8 cellular contexts compared by ENCODE assay signal in the genomic region with DNA sequence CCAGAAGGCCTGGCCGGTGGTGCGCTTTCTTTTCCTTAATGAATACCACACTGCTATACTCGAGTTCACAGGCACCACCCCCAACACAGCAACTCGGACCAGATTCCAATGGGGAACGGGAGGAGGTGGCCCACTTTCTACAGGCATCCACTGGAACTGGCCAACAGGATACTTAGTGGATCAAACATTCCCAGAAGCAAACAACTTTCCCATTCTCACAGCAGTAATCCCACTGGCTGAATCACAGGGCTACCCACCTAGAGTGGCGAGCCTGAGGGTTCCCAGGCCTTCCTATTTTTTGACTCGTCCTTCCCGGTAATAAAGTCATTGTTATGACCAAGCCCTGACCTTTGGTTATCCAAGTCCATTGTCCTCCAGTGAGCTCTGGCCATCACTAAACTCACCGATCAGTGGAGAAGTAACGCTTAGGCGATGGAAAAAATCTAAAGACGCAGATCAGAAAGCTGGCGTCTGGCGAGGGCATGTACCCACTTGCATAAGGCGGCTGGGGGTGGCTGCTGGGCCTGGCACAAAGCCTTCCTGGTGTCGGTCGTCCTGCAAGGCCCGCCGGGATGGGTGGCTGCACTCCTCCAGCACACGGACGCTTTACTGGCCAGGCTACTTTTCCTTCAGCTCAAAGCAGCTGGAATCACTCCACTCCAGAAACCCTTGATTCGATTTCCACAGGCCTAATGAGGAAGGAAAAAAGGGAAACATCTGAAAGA. TPM values are rescaled to one million over a fixed set of nuclear protein-coding genes. Genes with fewer than 3 reads are reported as not detected.
DNase-seq lines count a peak whose midpoint lies in the region; TF ChIP-seq lines count a peak whose summit lies in the region.

No MANE protein-coding gene starts in this region.

- H3K4me1 Mint-ChIP-seq in dendritic cell treated with granulocyte-macrophage colony-stimulating factor and Interleukin-4, amounts not matched to agents 40 ng/mL and 50 ng/mL, for 4 days (ENCODE audit: low read depth) = peaks cover 23% of the 10 kb centered on the region

- no peaks in the 10 kb centered on the region for H3K27me3 ChIP-seq in MM.1S (replicated peaks; ENCODE audit: insufficient read depth, low read length)
- H3K27me3 ChIP-seq in A673 (replicated peaks; ENCODE audit: insufficient read depth, low read depth, low read length, poor library complexity) = no peaks in the 10 kb centered on the region

- TF ChIP-seq CTCF in AG09319 (IDR thresholded peaks at IDR 0.05; ENCODE audit: low read depth, low read length) (no peak; the same call in 1 of the 2 replicates), MM.1S (IDR thresholded peaks at IDR 0.05; ENCODE audit: low read length) (no peak), A673 (conservative IDR thresholded peaks at IDR 0.05; ENCODE audit: low read depth, low read length) (no peak)

- peaks cover 3% of the 10 kb centered on the region for H3K27me3 Mint-ChIP-seq in dendritic cell treated with granulocyte-macrophage colony-stimulating factor and Interleukin-4, amounts not matched to agents 40 ng/mL and 50 ng/mL, for 4 days

- intact Hi-C loops in dendritic cell treated with granulocyte-macrophage colony-stimulating factor and Interleukin-4, amounts not matched to agents 40 ng/mL and 50 ng/mL, for 4 days (cut with micrococcal nuclease) = no loop called here
- intact Hi-C loops in A673 (cut with micrococcal nuclease; ENCODE audit: unreplicated experiment) = no loop called here

- H3K4me1 ChIP-seq in MM.1S (ENCODE audit: low read length) (peaks cover 6% of the 10 kb centered on the region), mesodermal cell (ENCODE audit: control insufficient read depth, insufficient read depth, low read length, poor library complexity, severe bottlenecking) (peaks cover 34% of the 10 kb centered on the region), A673 (ENCODE audit: insufficient read depth, low read length, poor library complexity, severe bottlenecking) (no peaks in the 10 kb centered on the region)

- 36% methylated on average over 17 to 20 of the region's 22 CpGs for WGBS in mesodermal cell (ENCODE audit: insufficient coverage in 2 of 2), 2 experiments

- peak; percentile 87 for DNase-seq in AG09319 (ENCODE audit: extremely low read depth, low read depth)
- DNase-seq in MM.1S = no peak
- no peak for DNase-seq in midbrain (lab: John Stamatoyannopoulos, UW)
- DNase-seq in glomerular visceral epithelial cell (ENCODE audit: extremely low spot score) = no peak
- DNase-seq in HuH-7.5 (ENCODE audit: low spot score) = no peak
- DNase-seq in A673 (ENCODE audit: low spot score) = no peak

- H3K9ac ChIP-seq in MM.1S (ENCODE audit: low read length) = no peak overlapping the region

- no peaks in the 10 kb centered on the region for H3K9me3 Mint-ChIP-seq in dendritic cell treated with granulocyte-macrophage colony-stimulating factor and Interleukin-4, amounts not matched to agents 40 ng/mL and 50 ng/mL, for 4 days

- no peaks in the 10 kb centered on the region for H3K36me3 ChIP-seq in MM.1S (replicated peaks; ENCODE audit: insufficient read depth, low read length)
- peaks cover 26% of the 10 kb centered on the region for H3K36me3 ChIP-seq in mesodermal cell (ENCODE audit: control insufficient read depth, insufficient read depth, low read length)
- no peaks in the 10 kb centered on the region for H3K36me3 ChIP-seq in A673 (ENCODE audit: insufficient read depth, low read length, poor library complexity, severe bottlenecking)

- no peaks in the 10 kb centered on the region for H3K9me2 ChIP-seq in MM.1S (replicated peaks; ENCODE audit: insufficient read depth, low read length)

- H3K27ac ChIP-seq in MM.1S (ENCODE audit: low read length) (no peak overlapping the region), mesodermal cell (ENCODE audit: low read depth, low read length, severe bottlenecking) (peak overlapping the region; percentile 87), A673 (ENCODE audit: low read depth, low read length, poor library complexity, severe bottlenecking) (no peak overlapping the region)

- no peaks in the 10 kb centered on the region for H4K20me1 ChIP-seq in MM.1S (ENCODE audit: insufficient read depth, low read length)

- no TSS peak for BruUV-seq in A673 (replicated peaks; lab: Mats Ljungman, UMichigan)

- no peaks in the 10 kb centered on the region for H3K9me3 ChIP-seq in MM.1S (replicated peaks; ENCODE audit: insufficient read depth, low read length)
- H3K9me3 ChIP-seq in mesodermal cell (ENCODE audit: control insufficient read depth, low read length) = no peaks in the 10 kb centered on the region
- no peaks in the 10 kb centered on the region for H3K9me3 ChIP-seq in A673 (ENCODE audit: low read depth, low read length, poor library complexity, severe bottlenecking)

- peak overlapping the region; percentile 54; the same call in 1 of the 2 replicates for H3K4me2 ChIP-seq in MM.1S (ENCODE audit: low read depth, low read length)

- H2AFZ ChIP-seq in MM.1S (ENCODE audit: low read length) = peak overlapping the region; percentile 42; the same call in 1 of the 2 replicates

- H3K79me2 ChIP-seq in MM.1S (ENCODE audit: low read length) = no peaks in the 10 kb centered on the region

- peak overlapping the region; percentile 88 for H3K4me3 Mint-ChIP-seq in dendritic cell treated with granulocyte-macrophage colony-stimulating factor and Interleukin-4, amounts not matched to agents 40 ng/mL and 50 ng/mL, for 4 days

- peaks cover 38% of the 10 kb centered on the region for H3K36me3 Mint-ChIP-seq in dendritic cell treated with granulocyte-macrophage colony-stimulating factor and Interleukin-4, amounts not matched to agents 40 ng/mL and 50 ng/mL, for 4 days (ENCODE audit: low read depth)

- peak overlapping the region; percentile 64 for H3K4me3 ChIP-seq in MM.1S (ENCODE audit: low read length)
- H3K4me3 ChIP-seq in mesodermal cell (ENCODE audit: extremely low read depth, insufficient read depth, low read length, poor library complexity, severe bottlenecking) = peak overlapping the region; percentile 65
- H3K4me3 ChIP-seq in A673 (ENCODE audit: low read depth, low read length, poor library complexity, severe bottlenecking) = no peak overlapping the region

- peak overlapping the region; percentile 88 for H3K27ac Mint-ChIP-seq in dendritic cell treated with granulocyte-macrophage colony-stimulating factor and Interleukin-4, amounts not matched to agents 40 ng/mL and 50 ng/mL, for 4 days

- POLR2A ChIA-PET in A673 (lab: Charles Lee; ENCODE audit: low non-redundant PET) = no interaction called here

- CTCF ChIA-PET in A673 (lab: Charles Lee) = no interaction called here

- 0 out of 2 replicates have a peak, but pooled peaks cover 5% of the 10 kb centered on the region for H3F3A ChIP-seq in MM.1S (ENCODE audit: insufficient read depth, low read length)

RNA-seq across cellular contexts. Expression of gene EOGT, which starts 1.2 kb away (rescaled TPM):
- polyA plus RNA-seq in mesodermal cell (2013, experiment 1 of 2) = 63.0 TPM
- polyA plus RNA-seq in mesodermal cell (2013, experiment 2 of 2) = 59.0 TPM
- total RNA-seq in A673 (2021) = 2.9 and 4.6 TPM in 2 replicates

RNA-seq across cellular contexts. Expression of gene TMF1, which starts 39.9 kb away (rescaled TPM):
- 35.0 TPM for polyA plus RNA-seq in mesodermal cell (2013, experiment 1 of 2)
- polyA plus RNA-seq in mesodermal cell (2013, experiment 2 of 2) = 44.1 TPM
- total RNA-seq in A673 (2021) = 12.4 and 14.2 TPM in 2 replicates
